ENCODE assay signal across 23 cellular contexts in genomic region chr15:101379647-101380046, GRCh38.
"Had no signal": no experiment of that assay in that cellular context is flagged by ENCODE, and none has a peak within 500 bp of the region (broad histone marks: within the 10 kb centered on the region; RNA-seq: fewer than 3 reads in every experiment).

No MANE protein-coding gene starts in this region.

- H3K36me3 ChIP-seq: sigmoid colon, thoracic aorta, transverse colon had no signal

- FAIRE-seq: endometrium, frontal cortex had no signal

- H3K4me3 Mint-ChIP-seq: naive thymus-derived CD8-positive, alpha-beta T cell had no signal

- H3K36me3 Mint-ChIP-seq: naive thymus-derived CD8-positive, alpha-beta T cell had no signal

- H3K9me3 Mint-ChIP-seq: naive thymus-derived CD8-positive, alpha-beta T cell had no signal

- H2AFZ ChIP-seq: parathyroid adenoma had no signal

- H3K79me2 ChIP-seq: parathyroid adenoma had no signal

- H3K4me1 ChIP-seq: heart left ventricle, parathyroid adenoma, psoas muscle, sigmoid colon, transverse colon had no signal

- H3K9me3 ChIP-seq: heart left ventricle, mucosa of descending colon, psoas muscle, sigmoid colon, stomach, thoracic aorta, transverse colon had no signal

- H3K27ac ChIP-seq: dorsolateral prefrontal cortex, heart left ventricle, parathyroid adenoma, psoas muscle, sigmoid colon, skin epidermis, stomach, thoracic aorta, transverse colon had no signal

- H3K9ac ChIP-seq: parathyroid adenoma had no signal

- ATAC-seq: esophagus mucosa; mucosa of descending colon; naive thymus-derived CD8-positive, alpha-beta T cell; psoas muscle had no signal

- H3K4me3 ChIP-seq: dorsolateral prefrontal cortex, heart left ventricle, mucosa of descending colon, psoas muscle, sigmoid colon, skin epidermis, stomach, thoracic aorta, transverse colon had no signal

- H3K27me3 Mint-ChIP-seq: naive thymus-derived CD8-positive, alpha-beta T cell had no signal

- DNase-seq: cortex of kidney; dorsolateral prefrontal cortex; effector CD8-positive, alpha-beta T cell; heart left ventricle; hippocampal formation; kidney glomerular epithelial cell; mammary epithelial cell; mucosa of descending colon; naive thymus-derived CD8-positive, alpha-beta T cell; retina; sigmoid colon; stimulated activated CD4-positive, alpha-beta T cell treated with anti-CD3 and anti-CD28 coated beads, Interleukin-12 subunit alpha, Interleukin-12 subunit beta, amount 100 ng/mL, for 4 hours; stimulated activated naive CD4-positive, alpha-beta T cell; stomach; substantia nigra; transverse colon had no signal

- H3K27me3 ChIP-seq: dorsolateral prefrontal cortex, heart left ventricle, sigmoid colon, transverse colon had no signal
